8 cellular contexts compared by ENCODE assay signal in the genomic region with DNA sequence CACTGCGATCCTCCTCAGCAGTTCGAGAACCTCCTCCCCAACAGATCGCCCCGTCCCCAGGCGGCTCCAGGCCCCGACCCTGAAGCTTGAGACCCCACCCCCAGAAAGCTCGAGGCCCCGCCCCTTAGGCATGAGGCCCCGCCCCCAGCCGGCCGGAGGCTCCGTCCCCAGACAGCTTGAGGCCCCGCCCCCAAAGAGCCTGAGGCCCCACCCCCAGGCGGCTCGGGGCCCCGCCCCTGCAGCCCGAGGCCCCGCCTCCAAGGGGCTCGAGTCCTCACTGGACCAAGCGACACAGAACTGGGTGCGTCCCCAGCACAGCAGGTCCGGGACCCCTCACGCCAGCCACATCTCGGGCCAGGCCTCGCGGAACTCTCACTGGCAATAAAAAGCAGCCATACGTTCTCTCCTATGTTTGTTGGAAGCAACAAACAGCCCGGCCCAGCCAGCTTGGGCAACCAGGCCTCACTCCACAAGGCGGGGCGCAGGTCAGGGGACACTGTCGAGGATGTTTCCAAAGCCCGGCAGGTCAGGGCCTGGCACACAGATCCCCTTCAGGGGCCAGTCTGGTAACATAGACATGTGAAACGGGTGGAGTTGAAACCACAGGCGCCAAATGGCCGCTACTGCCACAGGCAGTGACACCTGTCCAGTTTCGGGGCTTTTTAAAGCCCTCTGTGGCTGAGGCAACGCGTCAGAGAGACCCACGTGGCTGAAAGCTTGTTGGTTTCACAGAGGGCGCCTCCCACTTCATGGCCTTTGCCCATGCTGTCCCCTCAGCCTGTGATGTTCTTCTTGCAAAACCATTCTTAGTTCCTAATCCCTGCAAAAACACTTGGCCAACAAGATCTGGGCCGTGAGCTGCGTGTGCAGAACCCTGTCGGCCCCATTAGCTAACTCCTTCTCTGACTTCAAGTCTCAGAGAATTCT.
DNase-seq lines count a peak whose midpoint lies in the region; ATAC-seq, FAIRE-seq and TF ChIP-seq lines count a peak whose summit lies in the region.

No MANE protein-coding gene starts in this region.

- H3K9ac ChIP-seq in K562 (ENCODE audit: insufficient read depth in 1 of 2, low read depth in 2 of 2, low read length in 2 of 2): peak overlapping the region in 1 of 2 experiments; percentile 70; a peak in 1 of 4 replicates
- peak overlapping the region in 2 of 3 donors; percentile 64 to 79 for H3K9ac ChIP-seq in skeletal muscle tissue (ENCODE audit: low read depth in 1 of 3, low read length in 3 of 3)

- in situ Hi-C loops in K562 (cut with MboI): no loop called here

- H3K4me2 ChIP-seq in K562 (ENCODE audit: insufficient read depth, low read length): peak overlapping the region; percentile 49

- peak; percentile 73 to 94 (median 92) for DNase-seq in K562 (ENCODE audit: extremely low read depth in 1 of 4, low spot score in 3 of 4)
- DNase-seq in NCI-H226: no peak
- DNase-seq in DMS79 treated with DMSO at 0.1 percent for 48 hours (lab: John Stamatoyannopoulos, UW): no peak
- no peak for DNase-seq in foreskin melanocyte

- no peak for FAIRE-seq in K562 (lab: Jason Lieb, UNC)

- no TSS peak for BruUV-seq in K562 (replicated peaks; lab: Mats Ljungman, UMichigan)

- peak overlapping the region; percentile 80 for H2AFZ ChIP-seq in K562 (ENCODE audit: low read depth, low read length)

- intact Hi-C loops in K562 (cut with micrococcal nuclease): no loop called here

- H3K27me3 ChIP-seq in K562 (ENCODE audit: control insufficient read depth in 2 of 2, insufficient read depth in 2 of 2, low read length in 2 of 2) (no peaks in the 10 kb centered on the region; a peak in 1 of 5 replicates), skeletal muscle tissue (ENCODE audit: control insufficient read depth in 3 of 3, insufficient read depth in 3 of 3, low read length in 3 of 3) (no peaks in the 10 kb centered on the region)

- TF ChIP-seq RAD21 in K562 (CRISPR knock-in tag; conservative IDR thresholded peaks at IDR 0.05 in 1 of 2, IDR thresholded peaks at IDR 0.05 in 1 of 2): no peak

- 34% methylated on average over 31 of the region's 43 CpGs for WGBS in K562 (ENCODE audit: insufficient coverage, low coverage, missing lambda C conversion rate)

- H3K36me3 ChIP-seq in K562 (ENCODE audit: control insufficient read depth, insufficient read depth, low read length) (no peaks in the 10 kb centered on the region), skeletal muscle tissue (ENCODE audit: control insufficient read depth in 3 of 3, insufficient read depth in 3 of 3, low read length in 3 of 3) (no peaks in the 10 kb centered on the region)

- H3K9me3 ChIP-seq in K562 (replicated peaks; ENCODE audit: control insufficient read depth, insufficient read depth, low read depth, low read length) (no peaks in the 10 kb centered on the region), skeletal muscle tissue (ENCODE audit: control insufficient read depth in 3 of 3, low read length in 3 of 3) (no peaks in the 10 kb centered on the region)

- H3K9me1 ChIP-seq in K562 (ENCODE audit: control insufficient read depth, insufficient read depth, low read length): peaks cover 3% of the 10 kb centered on the region

- H3K4me3 ChIP-seq in K562: no peak overlapping the region
- H3K4me3 ChIP-seq in skeletal muscle tissue (ENCODE audit: low read length in 3 of 3): peak overlapping the region in 2 of 3 donors; percentile 29 to 43

- H4K20me1 ChIP-seq in K562 (replicated peaks; ENCODE audit: control insufficient read depth, insufficient read depth, low read length): no peaks in the 10 kb centered on the region

- no peak for TF ChIP-seq POLR2A in K562 (conservative IDR thresholded peaks at IDR 0.05)

- TF ChIP-seq CTCF in K562 (IDR thresholded peaks at IDR 0.05 in 2 of 3, conservative IDR thresholded peaks at IDR 0.05 in 1 of 3; ENCODE audit: insufficient read depth in 2 of 3, low read depth in 1 of 3, low read length in 3 of 3): no peak

- no peak for TF ChIP-seq EP300 in K562 (IDR thresholded peaks at IDR 0.05; ENCODE audit: low read length)

- H3K4me1 ChIP-seq in K562 (replicated peaks in 1 of 2; ENCODE audit: control insufficient read depth in 2 of 2, insufficient read depth in 2 of 2, low read length in 2 of 2) (peaks cover 5 to 27% of the 10 kb centered on the region in 2 experiments; a peak in 4 of 5 replicates), skeletal muscle tissue (ENCODE audit: control insufficient read depth in 3 of 3, insufficient read depth in 3 of 3, low read length in 3 of 3) (peaks cover 0 to 20% (median 0%) of the 10 kb centered on the region in 3 donors)

- no peak overlapping the region for H3K27ac ChIP-seq in K562 (ENCODE audit: extremely low read depth, low read depth, low read length)
- H3K27ac ChIP-seq in skeletal muscle tissue (ENCODE audit: low read depth, low read length): peak overlapping the region; percentile 90

- H3K79me2 ChIP-seq in K562 (ENCODE audit: control insufficient read depth, insufficient read depth, low read length): no peaks in the 10 kb centered on the region

- CTCF ChIA-PET in K562 (lab: Yijun Ruan, JAX; ENCODE audit: low intra/inter-chr PET ratio): no interaction called here

- POLR2A ChIA-PET in K562 (lab: Yijun Ruan, JAX): no interaction called here

- ATAC-seq in GM18508 (IDR thresholded peaks at IDR 0.05; ENCODE audit: insufficient read depth, unreplicated experiment): peak; percentile 71
- ATAC-seq in GM21576 (IDR thresholded peaks at IDR 0.05; ENCODE audit: unreplicated experiment): peak; percentile 86
- peak; percentile 62 for ATAC-seq in HG03575 (IDR thresholded peaks at IDR 0.05; ENCODE audit: extremely low read depth, insufficient number of reproducible peaks, low FRiP score, unreplicated experiment)
- peak; percentile 98 for ATAC-seq in K562

TF ChIP-seq in K562, 482 proteins besides CTCF, POLR2A, EP300 and RAD21 (continues in another document):
- no peak for TF ChIP-seq SRSF7 (optimal IDR thresholded peaks at IDR 0.05; ENCODE audit: low read depth, low read length)
- peak; percentile 21; the same call in 1 of the 2 replicates for TF ChIP-seq PHF8 (IDR thresholded peaks at IDR 0.05; ENCODE audit: borderline replicate concordance, low read length)
- TF ChIP-seq POLR2G (IDR thresholded peaks at IDR 0.05; ENCODE audit: low read depth, low read length): 0 out of 2 replicates have a peak, but pooled peaks have one; percentile 29
- no peak for TF ChIP-seq ZC3H4 (CRISPR knock-in tag; IDR thresholded peaks at IDR 0.05; ENCODE audit: borderline replicate concordance)
- no peak for TF ChIP-seq DIDO1 (tag; IDR thresholded peaks at IDR 0.05; ENCODE audit: low read depth)
- TF ChIP-seq ZFX (CRISPR knock-in tag; IDR thresholded peaks at IDR 0.05): 0 out of 2 replicates have a peak, but pooled peaks have one; percentile 18
- TF ChIP-seq, protein P1, sequence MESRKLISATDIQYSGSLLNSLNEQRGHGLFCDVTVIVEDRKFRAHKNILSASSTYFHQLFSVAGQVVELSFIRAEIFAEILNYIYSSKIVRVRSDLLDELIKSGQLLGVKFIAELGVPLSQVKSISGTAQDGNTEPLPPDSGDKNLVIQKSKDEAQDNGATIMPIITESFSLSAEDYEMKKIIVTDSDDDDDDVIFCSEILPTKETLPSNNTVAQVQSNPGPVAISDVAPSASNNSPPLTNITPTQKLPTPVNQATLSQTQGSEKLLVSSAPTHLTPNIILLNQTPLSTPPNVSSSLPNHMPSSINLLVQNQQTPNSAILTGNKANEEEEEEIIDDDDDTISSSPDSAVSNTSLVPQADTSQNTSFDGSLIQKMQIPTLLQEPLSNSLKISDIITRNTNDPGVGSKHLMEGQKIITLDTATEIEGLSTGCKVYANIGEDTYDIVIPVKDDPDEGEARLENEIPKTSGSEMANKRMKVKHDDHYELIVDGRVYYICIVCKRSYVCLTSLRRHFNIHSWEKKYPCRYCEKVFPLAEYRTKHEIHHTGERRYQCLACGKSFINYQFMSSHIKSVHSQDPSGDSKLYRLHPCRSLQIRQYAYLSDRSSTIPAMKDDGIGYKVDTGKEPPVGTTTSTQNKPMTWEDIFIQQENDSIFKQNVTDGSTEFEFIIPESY (CRISPR knock-in tag; IDR thresholded peaks at IDR 0.05): peak; percentile 39; the same call in 1 of the 2 replicates
- TF ChIP-seq, protein P2, sequence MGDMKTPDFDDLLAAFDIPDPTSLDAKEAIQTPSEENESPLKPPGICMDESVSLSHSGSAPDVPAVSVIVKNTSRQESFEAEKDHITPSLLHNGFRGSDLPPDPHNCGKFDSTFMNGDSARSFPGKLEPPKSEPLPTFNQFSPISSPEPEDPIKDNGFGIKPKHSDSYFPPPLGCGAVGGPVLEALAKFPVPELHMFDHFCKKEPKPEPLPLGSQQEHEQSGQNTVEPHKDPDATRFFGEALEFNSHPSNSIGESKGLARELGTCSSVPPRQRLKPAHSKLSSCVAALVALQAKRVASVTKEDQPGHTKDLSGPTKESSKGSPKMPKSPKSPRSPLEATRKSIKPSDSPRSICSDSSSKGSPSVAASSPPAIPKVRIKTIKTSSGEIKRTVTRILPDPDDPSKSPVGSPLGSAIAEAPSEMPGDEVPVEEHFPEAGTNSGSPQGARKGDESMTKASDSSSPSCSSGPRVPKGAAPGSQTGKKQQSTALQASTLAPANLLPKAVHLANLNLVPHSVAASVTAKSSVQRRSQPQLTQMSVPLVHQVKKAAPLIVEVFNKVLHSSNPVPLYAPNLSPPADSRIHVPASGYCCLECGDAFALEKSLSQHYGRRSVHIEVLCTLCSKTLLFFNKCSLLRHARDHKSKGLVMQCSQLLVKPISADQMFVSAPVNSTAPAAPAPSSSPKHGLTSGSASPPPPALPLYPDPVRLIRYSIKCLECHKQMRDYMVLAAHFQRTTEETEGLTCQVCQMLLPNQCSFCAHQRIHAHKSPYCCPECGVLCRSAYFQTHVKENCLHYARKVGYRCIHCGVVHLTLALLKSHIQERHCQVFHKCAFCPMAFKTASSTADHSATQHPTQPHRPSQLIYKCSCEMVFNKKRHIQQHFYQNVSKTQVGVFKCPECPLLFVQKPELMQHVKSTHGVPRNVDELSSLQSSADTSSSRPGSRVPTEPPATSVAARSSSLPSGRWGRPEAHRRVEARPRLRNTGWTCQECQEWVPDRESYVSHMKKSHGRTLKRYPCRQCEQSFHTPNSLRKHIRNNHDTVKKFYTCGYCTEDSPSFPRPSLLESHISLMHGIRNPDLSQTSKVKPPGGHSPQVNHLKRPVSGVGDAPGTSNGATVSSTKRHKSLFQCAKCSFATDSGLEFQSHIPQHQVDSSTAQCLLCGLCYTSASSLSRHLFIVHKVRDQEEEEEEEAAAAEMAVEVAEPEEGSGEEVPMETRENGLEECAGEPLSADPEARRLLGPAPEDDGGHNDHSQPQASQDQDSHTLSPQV (IDR thresholded peaks at IDR 0.05): no peak

Comparison
In these comparisons a context has a peak if more than half of its experiments do, and no peak if none do; other contexts are left out.
1. DNase-seq: peak in K562 (4 of 4); none in NCI-H226 (single experiment), DMS79 treated with DMSO at 0.1 percent for 48 hours (single experiment) and foreskin melanocyte (single experiment).
2. Peak in every context shown above with its lines, with median percentiles within 50 percentile points of each other: ATAC-seq.